ENCODE assay signal across 8 cellular contexts in the genomic region with DNA sequence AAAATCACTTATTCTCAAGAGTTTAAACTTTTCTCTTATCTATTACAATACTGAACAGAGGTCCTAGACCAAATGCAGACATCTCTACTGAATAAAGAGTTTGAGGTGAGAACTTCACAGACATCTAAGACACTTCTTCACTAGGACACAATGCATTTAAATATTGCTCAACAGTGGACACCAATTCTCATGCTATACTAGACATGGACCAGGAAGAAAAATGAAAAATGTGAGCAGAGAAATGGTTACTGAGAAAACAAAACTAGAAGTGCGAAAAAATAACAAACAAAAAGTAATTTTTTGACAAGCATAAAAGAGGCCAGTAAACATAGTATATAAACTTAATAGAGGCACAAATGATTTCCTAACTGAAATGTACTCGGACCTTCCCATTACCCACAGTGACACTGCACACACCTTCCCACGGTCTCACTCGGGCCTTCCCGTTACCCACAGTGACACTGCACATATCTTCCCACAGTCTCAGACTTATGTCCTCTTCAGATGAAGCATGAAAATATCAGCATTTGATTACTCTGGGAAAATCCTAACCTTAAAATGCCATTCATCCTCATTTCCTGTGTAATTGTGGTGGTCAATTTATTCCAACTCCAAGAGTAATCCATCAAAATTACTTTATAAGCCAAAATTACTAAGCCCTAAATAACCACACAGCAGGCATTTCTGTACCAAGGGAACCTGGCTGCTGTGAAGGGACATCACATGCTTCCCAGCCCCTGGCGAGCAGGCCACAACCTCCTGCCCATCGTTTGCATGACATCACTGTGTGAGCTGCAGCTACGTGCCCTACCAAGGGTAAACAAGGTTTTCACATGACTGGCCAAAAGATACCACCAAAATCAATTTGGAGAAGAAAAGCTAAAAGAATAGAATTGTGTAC. TPM values are rescaled to one million over a fixed set of nuclear protein-coding genes. Genes with fewer than 3 reads are reported as not detected.
DNase-seq lines count a peak whose midpoint lies in the region; ATAC-seq lines count a peak whose summit lies in the region.

No MANE protein-coding gene starts in this region.

- in situ Hi-C loops in ACHN (cut with HindIII; ENCODE audit: low pct_ligation_motif_present, low pct_unique_long_range_greater_than_20kb, low sequenced_read_pairs), result no loop called here

- intact Hi-C loops in Right ventricle myocardium inferior (cut with DNase I), result no loop called here

- peak; percentile 42 for ATAC-seq in GM18867 (IDR thresholded peaks at IDR 0.05; ENCODE audit: unreplicated experiment)
- peak; percentile 37 for ATAC-seq in HG03064 (IDR thresholded peaks at IDR 0.05; ENCODE audit: low read depth, unreplicated experiment)
- peak; percentile 87 for ATAC-seq in Right ventricle myocardium inferior

- DNase-seq in ACHN (peak; percentile 80), SW480 (ENCODE audit: low spot score) (peak; percentile 29), Right ventricle myocardium inferior (ENCODE audit: missing footprints) (peak; percentile 85), skeletal muscle cell (ENCODE audit: low read depth) (peak; percentile 23), SIG-M5 treated with dmso at 0.1 percent for 504 hours (lab: John Stamatoyannopoulos, UW; ENCODE audit: unreplicated experiment) (no peak)
- no peak for DNase-seq in NK-92 treated with Interleukin-12 subunit alpha and Interleukin-12 subunit beta, amount 100 ng/mL, for 24 hours (lab: John Stamatoyannopoulos, UW)

- H3K4me3 ChIP-seq in skeletal muscle cell (ENCODE audit: low read depth, low read length), result no peak overlapping the region

RNA-seq across cellular contexts. Expression of gene SLC15A4, which starts 6.4 kb away (rescaled TPM):
- total RNA-seq in Right ventricle myocardium inferior, result 16.3 TPM

RNA-seq across cellular contexts. Expression of gene GLT1D1, which starts 35.9 kb away (rescaled TPM):
- 0.68 TPM for total RNA-seq in Right ventricle myocardium inferior

Comparison
In these comparisons a context has a peak if more than half of its experiments do, and no peak if none do; other contexts are left out.
1. DNase-seq: peak in ACHN (single experiment), SW480 (single experiment), Right ventricle myocardium inferior (single experiment) and skeletal muscle cell (single experiment); none in SIG-M5 treated with dmso at 0.1 percent for 504 hours (single experiment) and NK-92 treated with Interleukin-12 subunit alpha and Interleukin-12 subunit beta, amount 100 ng/mL, for 24 hours (single experiment).
2. ATAC-seq: peak in every context shown above with its lines; median percentile 87 in Right ventricle myocardium inferior; 42 in GM18867; 37 in HG03064.